Comparison of ENCODE assay signal across 8 cellular contexts in genomic region chr7:92691578-92691977, GRCh38.
DNase-seq lines count a peak whose midpoint lies in the region; ATAC-seq and TF ChIP-seq lines count a peak whose summit lies in the region.

No MANE protein-coding gene starts in this region.

- no peaks in the 10 kb centered on the region for H3K27me3 Mint-ChIP-seq in activated B cell treated with CpG ODN at 0.5 μM for 24 hours

- no peak overlapping the region for H3K4me3 Mint-ChIP-seq in activated B cell treated with CpG ODN at 0.5 μM for 24 hours

- no peaks in the 10 kb centered on the region for H3K9me3 Mint-ChIP-seq in activated B cell treated with CpG ODN at 0.5 μM for 24 hours

- ATAC-seq in HG02852 (IDR thresholded peaks at IDR 0.05; ENCODE audit: unreplicated experiment) (peak; percentile 88), activated B cell treated with CpG ODN at 0.5 μM for 24 hours (ENCODE audit: low read depth) (peak; percentile 61)
- peak; percentile 67 for ATAC-seq in stimulated activated naive CD8-positive, alpha-beta T cell treated with anti-CD3 and anti-CD28 coated beads, Interleukin-15, Interleukin-2, amounts not matched to agents 100 U/mL and 50 U/mL, for 24 hours

- intact Hi-C loops in activated B cell treated with CpG ODN at 0.5 μM for 24 hours (cut with micrococcal nuclease) = loop anchor here (1.0 to 5.0 kb wide), 5 partner anchors 70 to 541 kb away; partner anchors contain the start of gene VPS50

- no peaks in the 10 kb centered on the region for H3K36me3 Mint-ChIP-seq in activated B cell treated with CpG ODN at 0.5 μM for 24 hours (ENCODE audit: low read depth)

- H3K4me3 ChIP-seq in GM12875 (ENCODE audit: low read depth, low read length) = no peak overlapping the region

- TF ChIP-seq CTCF in GM12875 (IDR thresholded peaks at IDR 0.05; ENCODE audit: borderline replicate concordance, insufficient read depth, low read depth, low read length) = peak; percentile 28; the same call in 1 of the 2 replicates
- no peak for TF ChIP-seq CTCF in activated B cell treated with CpG ODN at 0.5 μM for 24 hours (IDR thresholded peaks at IDR 0.05)

- POLR2A ChIA-PET in activated B cell treated with CpG ODN at 0.5 μM for 24 hours (lab: Charles Lee) = interaction anchor here (1.6 kb wide), 1 partner anchor 142 kb away, joined by 5 read pairs; no protein-coding TSS in a partner anchor

- DNase-seq in AML-193 (lab: John Stamatoyannopoulos, UW) (peak; percentile 66 to 68), NCI-H146 treated with DMSO at 0.1 percent for 48 hours (lab: John Stamatoyannopoulos, UW; ENCODE audit: unreplicated experiment) (peak; percentile 39), activated B cell treated with CpG ODN at 0.5 μM for 24 hours (no peak), globus pallidus (ENCODE audit: low spot score) (peak; percentile 58), islet precursor cell (no peak)
- no peak for DNase-seq in stimulated activated naive CD8-positive, alpha-beta T cell treated with anti-CD3 and anti-CD28 coated beads, Interleukin-15, Interleukin-2, amounts not matched to agents 100 U/mL and 50 U/mL, for 24 hours

- CTCF ChIA-PET in activated B cell treated with CpG ODN at 0.5 μM for 24 hours (lab: Charles Lee) = interaction anchor here (1.0 to 3.5 kb wide), 3 partner anchors 141 to 172 kb away, joined by 3 to 19 read pairs (median 4); no protein-coding TSS in a partner anchor

- H3K27ac Mint-ChIP-seq in activated B cell treated with CpG ODN at 0.5 μM for 24 hours = no peak overlapping the region

- H3K4me1 Mint-ChIP-seq in activated B cell treated with CpG ODN at 0.5 μM for 24 hours = peaks cover 9% of the 10 kb centered on the region

Comparison
In these comparisons a context has a peak if more than half of its experiments do, and no peak if none do; other contexts are left out.
1. DNase-seq: peak in AML-193 (2 of 2), NCI-H146 treated with DMSO at 0.1 percent for 48 hours (single experiment) and globus pallidus (single experiment); none in activated B cell treated with CpG ODN at 0.5 μM for 24 hours (single experiment), stimulated activated naive CD8-positive, alpha-beta T cell treated with anti-CD3 and anti-CD28 coated beads, Interleukin-15, Interleukin-2, amounts not matched to agents 100 U/mL and 50 U/mL, for 24 hours (single experiment) and islet precursor cell (single experiment).
2. Peak in every context shown above with its lines, with median percentiles within 50 percentile points of each other: ATAC-seq.